In genomic region chr1:114075546-114076249, GRCh38 we compare ENCODE assay signal across 17 cellular contexts.
DNase-seq lines count a peak whose midpoint lies in the region; ATAC-seq and TF ChIP-seq lines count a peak whose summit lies in the region.
"Had no signal": no experiment of that assay in that cellular context is flagged by ENCODE, and none has a peak within 500 bp of the region (broad histone marks: within the 10 kb centered on the region; RNA-seq: fewer than 3 reads in every experiment).

No MANE protein-coding gene starts in this region.

- ATAC-seq in GM21529 (IDR thresholded peaks at IDR 0.05; ENCODE audit: unreplicated experiment) (peak; percentile 45), GM18511 (IDR thresholded peaks at IDR 0.05; ENCODE audit: unreplicated experiment) (no peak)
- ATAC-seq: activated T-cell treated with anti-CD3 and anti-CD28 coated beads, Interleukin-2, amount 50 U/mL, for 4 hours; mucosa of descending colon had no signal

- intact Hi-C loops in CD14-positive monocyte (cut with micrococcal nuclease): no loop called here

- peaks cover 4 to 8% (median 7%) of the 10 kb centered on the region in 3 donors for H3K36me3 Mint-ChIP-seq in immature natural killer cell
- peaks cover 0 to 2% of the 10 kb centered on the region in 2 donors for H3K36me3 Mint-ChIP-seq in CD14-positive monocyte
- H3K36me3 Mint-ChIP-seq: CD4-positive, CD25-positive, alpha-beta regulatory T cell had no signal

- H3K4me1 Mint-ChIP-seq in immature natural killer cell (peaks cover 6 to 7% of the 10 kb centered on the region in 2 donors), CD14-positive monocyte (peaks cover 28% of the 10 kb centered on the region)

- H3K4me3 Mint-ChIP-seq in immature natural killer cell: peak overlapping the region in 3 of 5 donors; percentile 43 to 73 (median 50)
- H3K4me3 Mint-ChIP-seq in CD14-positive monocyte: peak overlapping the region in 1 of 2 donors; percentile 17
- H3K4me3 Mint-ChIP-seq: activated naive CD8-positive, alpha-beta T cell treated with anti-CD3 and anti-CD28 coated beads, Interleukin-2, amount 10 ng/mL, durations not matched to agents 7 days and 5 days; activated T-cell treated with anti-CD3 and anti-CD28 coated beads, Interleukin-2, amount 50 U/mL, for 4 hours; CD4-positive, CD25-positive, alpha-beta regulatory T cell had no signal

- peaks cover 4 to 21% (median 14%) of the 10 kb centered on the region in 6 donors for H3K9me3 Mint-ChIP-seq in immature natural killer cell
- H3K9me3 Mint-ChIP-seq in CD14-positive monocyte: peaks cover 9 to 21% (median 15%) of the 10 kb centered on the region in 7 donors

- peaks cover 0 to 3% (median 3%) of the 10 kb centered on the region in 3 donors for H3K27me3 Mint-ChIP-seq in immature natural killer cell (ENCODE audit: low read depth in 3 of 3)
- peaks cover 0 to 4% (median 0%) of the 10 kb centered on the region in 3 donors for H3K27me3 Mint-ChIP-seq in CD14-positive monocyte (ENCODE audit: low read depth in 3 of 3)

- in situ Hi-C loops in GM13976 (cut with MboI; ENCODE audit: low sequenced_read_pairs, unreplicated experiment): no loop called here

- H3K27ac Mint-ChIP-seq in immature natural killer cell (peak overlapping the region in 4 of 6 donors; percentile 2 to 65 (median 59)), CD14-positive monocyte (no peak overlapping the region)
- H3K27ac Mint-ChIP-seq: activated naive CD8-positive, alpha-beta T cell treated with anti-CD3 and anti-CD28 coated beads, Interleukin-2, amount 10 ng/mL, durations not matched to agents 7 days and 5 days; CD4-positive, CD25-positive, alpha-beta regulatory T cell had no signal

- TF ChIP-seq CTCF in GM13976 (IDR thresholded peaks at IDR 0.05; ENCODE audit: borderline replicate concordance, control extremely low read depth, extremely low read depth, insufficient read depth, missing control alignments) (no peak), CD14-positive monocyte (IDR thresholded peaks at IDR 0.05) (no peak)

- DNase-seq in GM13976 (ENCODE audit: low spot score) (peak; percentile 37), NCI-H526 treated with DMSO at 0.1 percent for 48 hours (lab: John Stamatoyannopoulos, UW) (peak; percentile 86), immature natural killer cell (no peak), CD14-positive monocyte (ENCODE audit: low spot score) (no peak), mucosa of gallbladder (ENCODE audit: low spot score) (no peak)
- DNase-seq in stimulated activated CD4-positive, alpha-beta T cell treated with anti-CD3 and anti-CD28 coated beads, Interleukin-4, amount 100 ng/mL, for 24 hours: no peak
- DNase-seq: activated naive CD8-positive, alpha-beta T cell treated with anti-CD3 and anti-CD28 coated beads, Interleukin-2, amount 10 ng/mL, durations not matched to agents 7 days and 5 days; activated T-cell treated with anti-CD3 and anti-CD28 coated beads, Interleukin-2, amount 50 U/mL, for 4 hours; CD4-positive, CD25-positive, alpha-beta regulatory T cell; DMS79 treated with DMSO at 0.1 percent for 48 hours; effector CD4-positive, alpha-beta T cell; head of caudate nucleus; mucosa of descending colon; stimulated activated naive CD4-positive, alpha-beta T cell; trophoblast cell had no signal

Comparison
In these comparisons a context has a peak if more than half of its experiments do, and no peak if none do; other contexts are left out.
1. DNase-seq: peak in GM13976 (single experiment) and NCI-H526 treated with DMSO at 0.1 percent for 48 hours (single experiment); none in immature natural killer cell (0 of 3), CD14-positive monocyte (single experiment), mucosa of gallbladder (single experiment) and stimulated activated CD4-positive, alpha-beta T cell treated with anti-CD3 and anti-CD28 coated beads, Interleukin-4, amount 100 ng/mL, for 24 hours (single experiment).
2. H3K27ac Mint-ChIP-seq: peak in immature natural killer cell (4 of 6); none in CD14-positive monocyte (0 of 7).